ENCODE assay signal across 17 cellular contexts in the genomic region with DNA sequence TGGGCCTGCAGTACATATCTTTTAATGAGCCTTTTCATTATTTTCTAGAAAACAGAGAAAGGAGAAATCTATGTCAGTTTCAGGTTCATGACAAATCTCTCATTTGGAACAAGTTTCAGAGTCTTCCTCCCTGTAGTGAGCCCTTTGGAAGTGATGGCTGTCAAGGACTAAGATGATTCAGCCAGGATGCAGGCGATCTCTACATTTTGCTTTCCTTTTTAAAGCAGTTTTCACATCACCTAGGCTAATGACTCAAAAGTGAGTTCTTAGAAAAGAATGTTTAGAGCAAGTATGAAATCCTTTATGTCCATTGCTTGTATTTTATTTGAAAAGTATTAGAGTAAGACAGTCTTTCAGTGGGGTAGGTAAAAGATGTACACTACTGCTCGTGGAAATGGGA.
DNase-seq lines count a peak whose midpoint lies in the region; ATAC-seq and TF ChIP-seq lines count a peak whose summit lies in the region.
"Had no signal": no experiment of that assay in that cellular context is flagged by ENCODE, and none has a peak within 500 bp of the region (broad histone marks: within the 10 kb centered on the region; RNA-seq: fewer than 3 reads in every experiment).

No MANE protein-coding gene starts in this region.

- H2BK5ac ChIP-seq in IMR-90 (ENCODE audit: low read depth, low read length, poor library complexity, severe bottlenecking) = peak overlapping the region; percentile 43

- H2AK5ac ChIP-seq in IMR-90 (ENCODE audit: low read depth, low read length) = no peak overlapping the region; the same call in 1 of the 2 replicates

- H4K5ac ChIP-seq in IMR-90 (ENCODE audit: low read depth, low read length) = no peak overlapping the region; the same call in 1 of the 2 replicates

- peak overlapping the region; percentile 28; the same call in 1 of the 2 replicates for H3K4me2 ChIP-seq in IMR-90 (ENCODE audit: low read depth, low read length)
- H3K4me2 ChIP-seq in osteoblast (ENCODE audit: insufficient read depth, low read length) = peak overlapping the region; percentile 20
- H3K4me2 ChIP-seq: KMS-11 had no signal

- no peaks in the 10 kb centered on the region for H3K9me3 ChIP-seq in IMR-90 (ENCODE audit: control insufficient read depth, insufficient read depth, low read length)
- no peaks in the 10 kb centered on the region for H3K9me3 ChIP-seq in adipocyte (ENCODE audit: control insufficient read depth, low read length)
- no peaks in the 10 kb centered on the region for H3K9me3 ChIP-seq in osteoblast (ENCODE audit: low read depth, low read length)
- no peaks in the 10 kb centered on the region for H3K9me3 ChIP-seq in upper lobe of left lung

- peak overlapping the region; percentile 13 to 26; a peak in 3 of 4 replicates for H4K8ac ChIP-seq in IMR-90 (ENCODE audit: low read depth in 2 of 2, low read length in 2 of 2)

- intact Hi-C loops in IMR-90 (cut with micrococcal nuclease) = no loop called here

- CTCF ChIA-PET in IMR-90 (lab: Yijun Ruan, JAX) = no interaction called here

- H2AK9ac ChIP-seq in IMR-90 (replicated peaks; ENCODE audit: low read depth, low read length, poor library complexity) = no peak overlapping the region

- H2AFZ ChIP-seq in IMR-90 (replicated peaks; ENCODE audit: low read length, poor library complexity) (no peak overlapping the region), osteoblast (ENCODE audit: low read length) (no peak overlapping the region)

- H3K9ac ChIP-seq in IMR-90 (ENCODE audit: low read depth, low read length) (no peak overlapping the region), adipocyte (ENCODE audit: low read length) (no peak overlapping the region)
- H3K9ac ChIP-seq: KMS-11 had no signal

- no peak overlapping the region for H3K23ac ChIP-seq in IMR-90 (ENCODE audit: low read depth, low read length)

- H3K56ac ChIP-seq in IMR-90 (ENCODE audit: extremely low read depth, insufficient read depth, low read length) = no peak overlapping the region; the same call in 1 of the 2 replicates

- DNase-seq in EL (peak; percentile 60), IMR-90 (peak; percentile 73), adipocyte (ENCODE audit: low read depth) (peak; percentile 20), osteoblast (ENCODE audit: insufficient read length, low spot score, missing footprints) (peak; percentile 2), upper lobe of left lung (no peak)
- DNase-seq: ACHN; CD4-positive, alpha-beta memory T cell; DMS79 treated with DMSO at 0.1 percent for 48 hours; MM.1S; NCI-H1105; NCI-H187; NCI-H774; SHP77 treated with DMSO at 0.1 percent for 48 hours had no signal

- H3K18ac ChIP-seq in IMR-90 (ENCODE audit: low read depth, low read length) = no peak overlapping the region

- dilution Hi-C loops in IMR-90 (cut with HindIII; ENCODE audit: low sequenced_read_pairs, unreplicated experiment) = no loop called here

- no peak overlapping the region for H4K91ac ChIP-seq in IMR-90 (ENCODE audit: insufficient read depth, low read depth, low read length)

- H3K4me3 ChIP-seq in IMR-90 (ENCODE audit: insufficient read depth, low read depth, low read length) (no peak overlapping the region), adipocyte (ENCODE audit: low read length) (no peak overlapping the region), osteoblast (ENCODE audit: insufficient read depth, low read length) (no peak overlapping the region), upper lobe of left lung (no peak overlapping the region)

- no peak for TF ChIP-seq EP300 in upper lobe of left lung (IDR thresholded peaks at IDR 0.05)

- H3K27ac ChIP-seq in IMR-90 (ENCODE audit: insufficient read depth, low read length) (no peak overlapping the region; the same call in 1 of the 2 replicates), osteoblast (ENCODE audit: low read depth, low read length) (no peak overlapping the region), upper lobe of left lung (no peak overlapping the region)
- H3K27ac ChIP-seq: KMS-11 had no signal

- H3K36me3 ChIP-seq in IMR-90 (ENCODE audit: control insufficient read depth, insufficient read depth, low read length) (peaks cover 3% of the 10 kb centered on the region), adipocyte (ENCODE audit: control insufficient read depth, insufficient read depth, low read length, severe bottlenecking) (no peaks in the 10 kb centered on the region), osteoblast (ENCODE audit: insufficient read depth, low read length) (no peaks in the 10 kb centered on the region), upper lobe of left lung (no peaks in the 10 kb centered on the region)

- no peak overlapping the region for H2BK20ac ChIP-seq in IMR-90 (ENCODE audit: low read depth, low read length)

- peak; percentile 66; the same call in 1 of the 2 replicates for ATAC-seq in IMR-90 (ENCODE audit: low read depth)
- ATAC-seq in upper lobe of left lung (ENCODE audit: low FRiP score in 2 of 2) = no peak
- no peak for ATAC-seq in HG03025 (IDR thresholded peaks at IDR 0.05; ENCODE audit: low FRiP score, unreplicated experiment)
- no peak for ATAC-seq in GM19395 (IDR thresholded peaks at IDR 0.05; ENCODE audit: unreplicated experiment)
- ATAC-seq: Panc1 had no signal

- no peak for TF ChIP-seq RAD21 in IMR-90 (IDR thresholded peaks at IDR 0.05; ENCODE audit: low read length)

- H3K9me1 ChIP-seq in IMR-90 (ENCODE audit: insufficient read depth, low read length) = peaks cover 4% of the 10 kb centered on the region; the same call in 1 of the 2 replicates

- no peak overlapping the region for H2BK15ac ChIP-seq in IMR-90 (ENCODE audit: low read depth, low read length)

- no peaks in the 10 kb centered on the region for H3K79me1 ChIP-seq in IMR-90 (ENCODE audit: low read depth in 1 of 2, low read length in 2 of 2)

- H3K4me1 ChIP-seq in IMR-90 (ENCODE audit: control insufficient read depth, insufficient read depth, low read length) = peaks cover 5% of the 10 kb centered on the region; the same call in 1 of the 2 replicates
- H3K4me1 ChIP-seq in adipocyte (ENCODE audit: control insufficient read depth, insufficient read depth, low read length) = no peaks in the 10 kb centered on the region
- H3K4me1 ChIP-seq in osteoblast (ENCODE audit: insufficient read depth, low read length) = peaks cover 17% of the 10 kb centered on the region
- H3K4me1 ChIP-seq in upper lobe of left lung = no peaks in the 10 kb centered on the region

- no peaks in the 10 kb centered on the region for H3K79me2 ChIP-seq in osteoblast (ENCODE audit: insufficient read depth, low read length)

- H4K20me1 ChIP-seq in IMR-90 (ENCODE audit: insufficient read depth, low read length) = no peaks in the 10 kb centered on the region
- no peaks in the 10 kb centered on the region for H4K20me1 ChIP-seq in osteoblast (ENCODE audit: insufficient read depth, low read length)

- in situ Hi-C loops in IMR-90 (cut with MboI; ENCODE audit: low sequenced_read_pairs) = no loop called here

- H3K4ac ChIP-seq in IMR-90 (ENCODE audit: low read depth, low read length) = 0 out of 2 replicates have a peak overlapping the region, but pooled peaks have one; percentile 39

- H3K14ac ChIP-seq in IMR-90 (replicated peaks; ENCODE audit: low read depth, low read length) = no peak overlapping the region; the same call in 1 of the 2 replicates

- WGBS in IMR-90 (ENCODE audit: extremely low coverage in 2 of 2, insufficient read length in 1 of 2), 2 experiments = no CpG with 5 or more reads among the region's 2 CpGs
- WGBS in upper lobe of left lung, 2 donors = 73% methylated on average over 2 of the region's 2 CpGs

- POLR2A ChIA-PET in IMR-90 (lab: Charles Lee; ENCODE audit: unreplicated experiment) = no interaction called here

- H2BK120ac ChIP-seq in IMR-90 (ENCODE audit: low read depth, low read length) = peak overlapping the region; percentile 53; the same call in 1 of the 2 replicates

- H3K27me3 ChIP-seq in IMR-90 (ENCODE audit: control insufficient read depth, insufficient read depth, low read length) (no peaks in the 10 kb centered on the region), adipocyte (replicated peaks; ENCODE audit: control insufficient read depth, insufficient read depth, low read length) (no peaks in the 10 kb centered on the region), osteoblast (ENCODE audit: insufficient read depth, low read length) (no peaks in the 10 kb centered on the region), upper lobe of left lung (no peaks in the 10 kb centered on the region)

- TF ChIP-seq CTCF in IMR-90 (conservative IDR thresholded peaks at IDR 0.05; ENCODE audit: low read depth, low read length) (no peak), osteoblast (IDR thresholded peaks at IDR 0.05; ENCODE audit: extremely low read depth, low read depth, low read length) (no peak), upper lobe of left lung (IDR thresholded peaks at IDR 0.05) (no peak)

- no peak for TF ChIP-seq POLR2A in IMR-90 (IDR thresholded peaks at IDR 0.05; ENCODE audit: low read depth, low read length)
- no peak for TF ChIP-seq POLR2A in upper lobe of left lung (IDR thresholded peaks at IDR 0.05)

- BruUV-seq in IMR-90 (replicated peaks; lab: Mats Ljungman, UMichigan) = no TSS peak

TF ChIP-seq in IMR-90, 13 proteins besides CTCF, POLR2A, EP300 and RAD21 (continues in another document):
- no peak for TF ChIP-seq RCOR1 (IDR thresholded peaks at IDR 0.05; ENCODE audit: insufficient replicate concordance, low read length)
- TF ChIP-seq, protein P1, sequence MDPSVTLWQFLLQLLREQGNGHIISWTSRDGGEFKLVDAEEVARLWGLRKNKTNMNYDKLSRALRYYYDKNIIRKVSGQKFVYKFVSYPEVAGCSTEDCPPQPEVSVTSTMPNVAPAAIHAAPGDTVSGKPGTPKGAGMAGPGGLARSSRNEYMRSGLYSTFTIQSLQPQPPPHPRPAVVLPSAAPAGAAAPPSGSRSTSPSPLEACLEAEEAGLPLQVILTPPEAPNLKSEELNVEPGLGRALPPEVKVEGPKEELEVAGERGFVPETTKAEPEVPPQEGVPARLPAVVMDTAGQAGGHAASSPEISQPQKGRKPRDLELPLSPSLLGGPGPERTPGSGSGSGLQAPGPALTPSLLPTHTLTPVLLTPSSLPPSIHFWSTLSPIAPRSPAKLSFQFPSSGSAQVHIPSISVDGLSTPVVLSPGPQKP (IDR thresholded peaks at IDR 0.05; ENCODE audit: borderline replicate concordance, low read depth, low read length) = no peak
- no peak for TF ChIP-seq BHLHE40 (IDR thresholded peaks at IDR 0.05; ENCODE audit: low read depth, low read length)
- TF ChIP-seq NFE2L2 (IDR thresholded peaks at IDR 0.05; ENCODE audit: low read depth, low read length) = no peak
- TF ChIP-seq, protein P2, sequence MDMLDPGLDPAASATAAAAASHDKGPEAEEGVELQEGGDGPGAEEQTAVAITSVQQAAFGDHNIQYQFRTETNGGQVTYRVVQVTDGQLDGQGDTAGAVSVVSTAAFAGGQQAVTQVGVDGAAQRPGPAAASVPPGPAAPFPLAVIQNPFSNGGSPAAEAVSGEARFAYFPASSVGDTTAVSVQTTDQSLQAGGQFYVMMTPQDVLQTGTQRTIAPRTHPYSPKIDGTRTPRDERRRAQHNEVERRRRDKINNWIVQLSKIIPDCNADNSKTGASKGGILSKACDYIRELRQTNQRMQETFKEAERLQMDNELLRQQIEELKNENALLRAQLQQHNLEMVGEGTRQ (IDR thresholded peaks at IDR 0.05; ENCODE audit: low read depth, low read length) = no peak
- no peak for TF ChIP-seq CHD1 (IDR thresholded peaks at IDR 0.05; ENCODE audit: low read depth, low read length)
- TF ChIP-seq MAZ (IDR thresholded peaks at IDR 0.05; ENCODE audit: borderline replicate concordance, low read depth, low read length) = no peak
- no peak for TF ChIP-seq RFX5 (IDR thresholded peaks at IDR 0.05; ENCODE audit: low read depth, low read length)

Comparison
In these comparisons a context has a peak if more than half of its experiments do, and no peak if none do; other contexts are left out.
1. DNase-seq: peak in EL (single experiment), IMR-90 (single experiment), adipocyte (single experiment) and osteoblast (single experiment); none in upper lobe of left lung (0 of 2).